In genomic region chr7:121395494-121395960, GRCh38 we compare ENCODE assay signal across 8 cellular contexts. TPM values are rescaled to one million over a fixed set of nuclear protein-coding genes. Genes with fewer than 3 reads are reported as not detected.
A peak's percentile ranks its signal among the peaks of the same experiment; 100 is the strongest.
DNase-seq lines count a peak whose midpoint lies in the region; ATAC-seq and TF ChIP-seq lines count a peak whose summit lies in the region.

No MANE protein-coding gene starts in this region.

- intact Hi-C loops in left ventricle myocardium superior (cut with micrococcal nuclease) = no loop called here
- intact Hi-C loops in head of caudate nucleus (cut with DNase I) = no loop called here
- intact Hi-C loops in sciatic nerve (cut with DNase I) = no loop called here

- H3K36me3 ChIP-seq in cardiac muscle cell = no peaks in the 10 kb centered on the region

- TF ChIP-seq CTCF in cardiac muscle cell (IDR thresholded peaks at IDR 0.05; ENCODE audit: low read depth, low read length) = no peak

- peak overlapping the region; percentile 94 for H3K4me3 ChIP-seq in cardiac muscle cell

- H3K4me1 ChIP-seq in cardiac muscle cell (ENCODE audit: low read depth) = no peaks in the 10 kb centered on the region

- peak overlapping the region; percentile 80 for H3K27ac ChIP-seq in cardiac muscle cell

- H3K9me3 ChIP-seq in cardiac muscle cell (ENCODE audit: low read depth) = no peaks in the 10 kb centered on the region

- ATAC-seq in left ventricle myocardium superior (no peak), HG02938 (IDR thresholded peaks at IDR 0.05; ENCODE audit: unreplicated experiment) (peak; percentile 36), sciatic nerve (peak; percentile 5)

- H3K27me3 ChIP-seq in cardiac muscle cell = no peaks in the 10 kb centered on the region

- peak in 1 of 2 donors; percentile 35 for DNase-seq in cardiac muscle cell (ENCODE audit: low read depth in 1 of 2, low spot score in 1 of 2)
- DNase-seq in left ventricle myocardium superior = no peak
- peak; percentile 43 for DNase-seq in NCI-H748 treated with DMSO at 0.1 percent for 48 hours (lab: John Stamatoyannopoulos, UW)
- peak; percentile 83 for DNase-seq in activated effector memory CD4-positive, alpha-beta T cell treated with anti-CD3 and anti-CD28 coated beads, Interleukin-2, amount 50 U/mL, for 16 hours
- DNase-seq in head of caudate nucleus = peak in 35 of 42 donors; percentile 11 to 62 (median 34)
- peak; percentile 65 for DNase-seq in sciatic nerve (ENCODE audit: low spot score)
- no peak for DNase-seq in amniotic stem cell (lab: John Stamatoyannopoulos, UW)

RNA-seq across cellular contexts. Expression of gene FAM3C, which starts 0.6 kb away (rescaled TPM):
- total RNA-seq in cardiac muscle cell = 28.0 and 33.2 TPM in 2 replicates
- 56.9 and 70.1 TPM in 2 replicates for polyA plus RNA-seq in cardiac muscle cell
- total RNA-seq in left ventricle myocardium superior = 42.8 TPM
- total RNA-seq in sciatic nerve = 56.2 TPM

Comparison
In these comparisons a context has a peak if more than half of its experiments do, and no peak if none do; other contexts are left out.
1. DNase-seq: peak in NCI-H748 treated with DMSO at 0.1 percent for 48 hours (single experiment), activated effector memory CD4-positive, alpha-beta T cell treated with anti-CD3 and anti-CD28 coated beads, Interleukin-2, amount 50 U/mL, for 16 hours (single experiment), head of caudate nucleus (35 of 42) and sciatic nerve (single experiment); none in left ventricle myocardium superior (single experiment) and amniotic stem cell (single experiment).